ENCODE assay signal across 11 cellular contexts in genomic region chr11:113505541-113506375, GRCh38. TPM values are rescaled to one million over a fixed set of nuclear protein-coding genes. Genes with fewer than 3 reads are reported as not detected.
DNase-seq lines count a peak whose midpoint lies in the region; ATAC-seq and TF ChIP-seq lines count a peak whose summit lies in the region.
"Had no signal": no experiment of that assay in that cellular context is flagged by ENCODE, and none has a peak within 500 bp of the region (broad histone marks: within the 10 kb centered on the region; RNA-seq: fewer than 3 reads in every experiment).

No MANE protein-coding gene starts in this region.

- H3K27me3 ChIP-seq in HCT116 (ENCODE audit: insufficient read depth, low read length), result peaks cover 56% of the 10 kb centered on the region

- H3K4me3 Mint-ChIP-seq in activated T-helper 1 cell treated with anti-CD3 and anti-CD28 coated beads, Interleukin-12 subunit alpha, Interleukin-12 subunit beta, Interleukin-2, Interleukin-4 antibody, amounts not matched to agents 30 ng/mL and 10 ng/mL and 1 ng/mL, durations not matched to agents 14 hours and 24 hours and 36 hours, result no peak overlapping the region
- H3K4me3 Mint-ChIP-seq: stimulated activated naive CD8-positive, alpha-beta T cell treated with anti-CD3 and anti-CD28 coated beads, Interleukin-15, Interleukin-2, amounts not matched to agents 100 ng/mL and 50 ng/mL, for 24 hours had no signal

- H3K27me3 Mint-ChIP-seq in activated T-helper 1 cell treated with anti-CD3 and anti-CD28 coated beads, Interleukin-12 subunit alpha, Interleukin-12 subunit beta, Interleukin-2, Interleukin-4 antibody, amounts not matched to agents 30 ng/mL and 10 ng/mL and 1 ng/mL, durations not matched to agents 14 hours and 24 hours and 36 hours (ENCODE audit: insufficient read depth), result peaks cover 8% of the 10 kb centered on the region

- H3K9me2 ChIP-seq in HCT116 (ENCODE audit: insufficient read depth), result no peaks in the 10 kb centered on the region

- H3K36me3 ChIP-seq in HCT116 (ENCODE audit: control insufficient read depth in 1 of 2, insufficient read depth in 2 of 2, low read length in 2 of 2), result no peaks in the 10 kb centered on the region

- DNase-seq in HCT116 (ENCODE audit: low read depth, low spot score), result peak; percentile 22
- peak; percentile 9 to 42 for DNase-seq in SW 1271 (lab: John Stamatoyannopoulos, UW)
- DNase-seq in head of caudate nucleus, result peak; percentile 6 to 88 (median 70)
- peak; percentile 34 for DNase-seq in skeletal muscle cell (ENCODE audit: low read depth)
- DNase-seq in activated CD4-positive, CD25-positive, alpha-beta regulatory T cell (lab: John Stamatoyannopoulos, UW), result no peak
- no peak for DNase-seq in activated T-helper 1 cell treated with anti-CD3 and anti-CD28 coated beads, Interleukin-12 subunit alpha, Interleukin-12 subunit beta, Interleukin-2, Interleukin-4 antibody, amounts not matched to agents 30 ng/mL and 10 ng/mL and 1 ng/mL, durations not matched to agents 14 hours and 24 hours and 36 hours (ENCODE audit: low spot score)
- DNase-seq: activated CD4-positive, alpha-beta T cell treated with anti-CD3 and anti-CD28 coated beads, Interleukin-2, amount 50 U/mL, for 48 hours; NCI-H226 had no signal

- no peaks in the 10 kb centered on the region for H3K9me3 Mint-ChIP-seq in activated T-helper 1 cell treated with anti-CD3 and anti-CD28 coated beads, Interleukin-12 subunit alpha, Interleukin-12 subunit beta, Interleukin-2, Interleukin-4 antibody, amounts not matched to agents 30 ng/mL and 10 ng/mL and 1 ng/mL, durations not matched to agents 14 hours and 24 hours and 36 hours
- H3K9me3 Mint-ChIP-seq: stimulated activated naive CD8-positive, alpha-beta T cell treated with anti-CD3 and anti-CD28 coated beads, Interleukin-15, Interleukin-2, amounts not matched to agents 100 ng/mL and 50 ng/mL, for 24 hours had no signal

- no peaks in the 10 kb centered on the region for H3K36me3 Mint-ChIP-seq in activated T-helper 1 cell treated with anti-CD3 and anti-CD28 coated beads, Interleukin-12 subunit alpha, Interleukin-12 subunit beta, Interleukin-2, Interleukin-4 antibody, amounts not matched to agents 30 ng/mL and 10 ng/mL and 1 ng/mL, durations not matched to agents 14 hours and 24 hours and 36 hours (ENCODE audit: low read depth)

- TF ChIP-seq RAD21 in HCT116 (IDR thresholded peaks at IDR 0.05; ENCODE audit: low read depth), result no peak

- H3K4me1 ChIP-seq in HCT116 (ENCODE audit: control insufficient read depth in 1 of 2, insufficient read depth in 2 of 2, low read length in 2 of 2), result peaks cover 0 to 4% of the 10 kb centered on the region in 2 experiments; a peak in 1 of 4 replicates

- BruUV-seq in HCT116 (replicated peaks; lab: Mats Ljungman, UMichigan), result no TSS peak

- POLR2A ChIA-PET in HCT116 (lab: Charles Lee), result no interaction called here

- no peak overlapping the region for H3K9ac ChIP-seq in HCT116 (ENCODE audit: low read length)

- CTCF ChIA-PET in HCT116 (lab: Charles Lee), result no interaction called here

- H3K4me2 ChIP-seq in HCT116 (ENCODE audit: low read length), result no peak overlapping the region

- TF ChIP-seq CTCF in HCT116 (IDR thresholded peaks at IDR 0.05 in 2 of 3, conservative IDR thresholded peaks at IDR 0.05 in 1 of 3; ENCODE audit: borderline replicate concordance in 1 of 3, insufficient read depth in 1 of 3, low read depth in 2 of 3, low read length in 2 of 3), result no peak

- RAD21 ChIA-PET in HCT116 (lab: Charles Lee; ENCODE audit: low non-redundant PET in 1 of 2, low total read pairs in 2 of 2, uncharacterized antibody in 2 of 2, unreplicated experiment in 2 of 2), result no interaction called here

- no peaks in the 10 kb centered on the region for H3K79me2 ChIP-seq in HCT116 (ENCODE audit: insufficient read depth, low read length)

- ATAC-seq in HCT116 (peak; percentile 58), HG02884 (IDR thresholded peaks at IDR 0.05; ENCODE audit: unreplicated experiment) (no peak), HG03045 (IDR thresholded peaks at IDR 0.05; ENCODE audit: unreplicated experiment) (no peak)

- H3K4me3 ChIP-seq in HCT116 (replicated peaks in 1 of 2; ENCODE audit: low read depth in 1 of 2, low read length in 2 of 2), result no peak overlapping the region
- H3K4me3 ChIP-seq in skeletal muscle cell (ENCODE audit: low read depth, low read length), result no peak overlapping the region

- no peak overlapping the region for H2AFZ ChIP-seq in HCT116 (ENCODE audit: low read depth, low read length, poor library complexity, severe bottlenecking)

- no peak for TF ChIP-seq POLR2A in HCT116 (IDR thresholded peaks at IDR 0.05; ENCODE audit: borderline replicate concordance, extremely low read depth, insufficient read depth, insufficient read length)

- intact Hi-C loops in HCT116 (cut with micrococcal nuclease) (no loop called here), head of caudate nucleus (cut with DNase I) (no loop called here)
- intact Hi-C loops in activated T-helper 1 cell treated with anti-CD3 and anti-CD28 coated beads, Interleukin-12 subunit alpha, Interleukin-12 subunit beta, Interleukin-2, Interleukin-4 antibody, amounts not matched to agents 30 ng/mL and 10 ng/mL and 1 ng/mL, durations not matched to agents 14 hours and 24 hours and 36 hours (cut with micrococcal nuclease), result no loop called here

- no peaks in the 10 kb centered on the region for H3K4me1 Mint-ChIP-seq in activated T-helper 1 cell treated with anti-CD3 and anti-CD28 coated beads, Interleukin-12 subunit alpha, Interleukin-12 subunit beta, Interleukin-2, Interleukin-4 antibody, amounts not matched to agents 30 ng/mL and 10 ng/mL and 1 ng/mL, durations not matched to agents 14 hours and 24 hours and 36 hours (ENCODE audit: low read depth)

- no peaks in the 10 kb centered on the region for H3K9me3 ChIP-seq in HCT116 (ENCODE audit: control insufficient read depth in 1 of 2, insufficient read depth in 1 of 2, low read depth in 1 of 2, low read length in 2 of 2)

- no peak overlapping the region for H3K27ac ChIP-seq in HCT116 (ENCODE audit: low read depth, low read length)

- H3K27ac Mint-ChIP-seq in activated T-helper 1 cell treated with anti-CD3 and anti-CD28 coated beads, Interleukin-12 subunit alpha, Interleukin-12 subunit beta, Interleukin-2, Interleukin-4 antibody, amounts not matched to agents 30 ng/mL and 10 ng/mL and 1 ng/mL, durations not matched to agents 14 hours and 24 hours and 36 hours, result no peak overlapping the region
- H3K27ac Mint-ChIP-seq: stimulated activated naive CD8-positive, alpha-beta T cell treated with anti-CD3 and anti-CD28 coated beads, Interleukin-15, Interleukin-2, amounts not matched to agents 100 ng/mL and 50 ng/mL, for 24 hours had no signal

- H4K20me1 ChIP-seq in HCT116 (ENCODE audit: insufficient read depth), result no peaks in the 10 kb centered on the region

TF ChIP-seq in HCT116, 20 proteins besides CTCF, POLR2A, EP300 and RAD21:
- TF ChIP-seq ZFX (IDR thresholded peaks at IDR 0.05) (no peak), EZH2 (IDR thresholded peaks at IDR 0.05) (no peak), YY1 (IDR thresholded peaks at IDR 0.05; ENCODE audit: extremely low read depth, insufficient replicate concordance, low read depth, low read length) (no peak), REST (IDR thresholded peaks at IDR 0.05; ENCODE audit: low read depth) (no peak)

RNA-seq across cellular contexts. Expression of gene DRD2, which starts 30.6 kb away (rescaled TPM):
- total RNA-seq in HCT116 (2021; ENCODE audit: unreplicated experiment), result not detected
- 0.11 TPM in 1 of 2 replicates, not detected in the other for polyA plus RNA-seq in HCT116 (2012)
- not detected in 2 replicates for total RNA-seq in activated T-helper 1 cell treated with anti-CD3 and anti-CD28 coated beads, Interleukin-12 subunit alpha, Interleukin-12 subunit beta, Interleukin-2, Interleukin-4 antibody, amounts not matched to agents 30 ng/mL and 10 ng/mL and 1 ng/mL, durations not matched to agents 14 hours and 24 hours and 36 hours

Comparison
In these comparisons a context has a peak if more than half of its experiments do, and no peak if none do; other contexts are left out.
1. DNase-seq: peak in HCT116 (single experiment), SW 1271 (2 of 2), head of caudate nucleus (42 of 42) and skeletal muscle cell (single experiment); none in activated CD4-positive, CD25-positive, alpha-beta regulatory T cell (0 of 4) and activated T-helper 1 cell treated with anti-CD3 and anti-CD28 coated beads, Interleukin-12 subunit alpha, Interleukin-12 subunit beta, Interleukin-2, Interleukin-4 antibody, amounts not matched to agents 30 ng/mL and 10 ng/mL and 1 ng/mL, durations not matched to agents 14 hours and 24 hours and 36 hours (single experiment).